Comparison of ENCODE assay signal across 15 cellular contexts in the genomic region with DNA sequence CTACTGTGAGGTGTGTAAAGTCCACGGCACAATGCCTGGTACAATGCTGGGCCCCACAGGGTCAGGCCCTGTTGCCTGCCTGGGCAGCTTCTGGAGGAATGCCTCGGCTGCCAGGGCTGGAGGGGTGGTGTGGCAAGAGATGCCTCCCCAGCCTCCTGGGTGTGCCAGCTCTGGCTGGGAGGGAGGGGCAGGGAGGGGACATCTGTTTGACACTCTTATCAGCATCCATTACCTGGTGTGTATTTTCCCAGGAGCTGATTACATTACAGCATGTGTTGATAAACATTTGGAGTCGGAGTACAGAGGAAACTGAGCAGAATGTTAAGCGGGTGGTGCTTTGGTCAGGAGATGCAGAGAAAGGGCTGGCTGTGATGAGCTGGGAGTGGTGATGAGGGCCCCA.
"Had no signal": no experiment of that assay in that cellular context is flagged by ENCODE, and none has a peak within 500 bp of the region (broad histone marks: within the 10 kb centered on the region; RNA-seq: fewer than 3 reads in every experiment).

No MANE protein-coding gene starts in this region.

- H3K4me3 ChIP-seq: lung had no signal

- H3K27ac ChIP-seq: neutrophil had no signal

- H3K36me3 ChIP-seq: neutrophil had no signal

- ATAC-seq: esophagus mucosa; naive thymus-derived CD8-positive, alpha-beta T cell; stimulated activated naive B cell treated with anti-CD40 and anti-IgM and Interleukin-4, amounts not matched to agents 10 μg/mL and 1 μg/mL and 100 μg/mL, for 72 hours; T-cell had no signal

- DNase-seq: activated CD4-positive, alpha-beta T cell treated with anti-CD3 and anti-CD28 coated beads, Interleukin-2, amount 10 ng/mL, durations not matched to agents 7 days and 5 days; activated CD8-positive, alpha-beta memory T cell treated with anti-CD3 and anti-CD28 coated beads for 24 hours; activated naive CD4-positive, alpha-beta T cell; anterior cingulate cortex; stimulated activated CD4-positive, alpha-beta T cell treated with anti-CD3 and anti-CD28 coated beads, Interleukin-4, amount 100 ng/mL, for 1 hour; stimulated activated naive B cell treated with anti-CD40 and anti-IgM and Interleukin-4, amounts not matched to agents 10 μg/mL and 1 μg/mL and 100 μg/mL, for 72 hours; T-cell; T-helper 9 cell; trophoblast cell had no signal

- H3K9me3 ChIP-seq: neutrophil had no signal

- FAIRE-seq: endometrium, islet of Langerhans had no signal
